19 cellular contexts compared by ENCODE assay signal in genomic region chr5:103369125-103370120, GRCh38.
A peak's percentile ranks its signal among the peaks of the same experiment; 100 is the strongest.
DNase-seq lines count a peak whose midpoint lies in the region; TF ChIP-seq lines count a peak whose summit lies in the region.
"Had no signal": no experiment of that assay in that cellular context is flagged by ENCODE, and none has a peak within 500 bp of the region (broad histone marks: within the 10 kb centered on the region; RNA-seq: fewer than 3 reads in every experiment).

No MANE protein-coding gene starts in this region.

- no peaks in the 10 kb centered on the region for H3K36me3 Mint-ChIP-seq in endodermal cell (ENCODE audit: low read depth)
- H3K36me3 Mint-ChIP-seq: CD4-positive, alpha-beta memory T cell had no signal

- in situ Hi-C loops in HAP-1 (cut with MboI; ENCODE audit: low sequenced_read_pairs): no loop called here

- intact Hi-C loops in thyroid gland (cut with DNase I) (no loop called here), tibial artery (cut with DNase I; ENCODE audit: low total_unique reads) (no loop called here)

- H3K4me3 ChIP-seq in HAP-1: no peak overlapping the region
- peak overlapping the region; percentile 57 for H3K4me3 ChIP-seq in endodermal cell (ENCODE audit: low read length)
- no peak overlapping the region for H3K4me3 ChIP-seq in thyroid gland (replicated peaks in 1 of 3)
- H3K4me3 ChIP-seq in tibial artery: no peak overlapping the region
- H3K4me3 ChIP-seq: BLaER1 treated with 17β-estradiol and CSF1 and Interleukin-3, amounts not matched to agents 10 nM and 100 nM had no signal

- peak overlapping the region; percentile 7 for H3K4me3 Mint-ChIP-seq in endodermal cell
- H3K4me3 Mint-ChIP-seq: CD4-positive, alpha-beta memory T cell; HFFc6 had no signal

- H3K27me3 ChIP-seq in HAP-1 (ENCODE audit: low read depth): no peaks in the 10 kb centered on the region
- H3K27me3 ChIP-seq in endodermal cell (ENCODE audit: control insufficient read depth, insufficient read depth, low read length, poor library complexity, severe bottlenecking): no peaks in the 10 kb centered on the region
- no peaks in the 10 kb centered on the region for H3K27me3 ChIP-seq in thyroid gland
- H3K27me3 ChIP-seq in tibial artery: no peaks in the 10 kb centered on the region
- H3K27me3 ChIP-seq: BLaER1 treated with 17β-estradiol and CSF1 and Interleukin-3, amounts not matched to agents 10 nM and 100 nM had no signal

- H3K4me1 ChIP-seq in HAP-1: peaks cover 6% of the 10 kb centered on the region; the same call in 1 of the 2 replicates
- peaks cover 13% of the 10 kb centered on the region for H3K4me1 ChIP-seq in endodermal cell (ENCODE audit: control insufficient read depth, insufficient read depth, low read length)
- peaks cover 0 to 13% of the 10 kb centered on the region in 2 donors for H3K4me1 ChIP-seq in thyroid gland
- no peaks in the 10 kb centered on the region for H3K4me1 ChIP-seq in tibial artery

- peak overlapping the region; percentile 9 for H3K27ac Mint-ChIP-seq in endodermal cell
- H3K27ac Mint-ChIP-seq: CD4-positive, alpha-beta memory T cell; HFFc6 had no signal

- H3K9me3 ChIP-seq in HAP-1 (no peaks in the 10 kb centered on the region), endodermal cell (ENCODE audit: control insufficient read depth, low read length) (no peaks in the 10 kb centered on the region), thyroid gland (no peaks in the 10 kb centered on the region), tibial artery (no peaks in the 10 kb centered on the region)

- TF ChIP-seq POLR2A in thyroid gland (IDR thresholded peaks at IDR 0.05): no peak

- WGBS in endodermal cell (ENCODE audit: insufficient coverage in 1 of 2, insufficient read length in 1 of 2), 2 experiments: 83 to 91% methylated on average over 1 to 2 of the region's 2 CpGs
- 32 to 59% methylated on average over 2 of the region's 2 CpGs for WGBS in thyroid gland, 2 donors

- H3K9me3 Mint-ChIP-seq in endodermal cell: no peaks in the 10 kb centered on the region
- H3K9me3 Mint-ChIP-seq: HFFc6 had no signal

- no peak overlapping the region for H3K9ac ChIP-seq in endodermal cell (ENCODE audit: extremely low read depth, low read length, poor library complexity, severe bottlenecking)
- H3K9ac ChIP-seq: BLaER1 treated with 17β-estradiol and CSF1 and Interleukin-3, amounts not matched to agents 10 nM and 100 nM had no signal

- peaks cover 49% of the 10 kb centered on the region for H3K4me1 Mint-ChIP-seq in endodermal cell
- H3K4me1 Mint-ChIP-seq: CD4-positive, alpha-beta memory T cell had no signal

- TF ChIP-seq CTCF in endodermal cell (conservative IDR thresholded peaks at IDR 0.05): no peak
- no peak for TF ChIP-seq CTCF in thyroid gland (IDR thresholded peaks at IDR 0.05)
- TF ChIP-seq CTCF in tibial artery (IDR thresholded peaks at IDR 0.05): no peak

- peaks cover 5% of the 10 kb centered on the region for H3K27me3 Mint-ChIP-seq in endodermal cell (ENCODE audit: insufficient read depth)

- H3K36me3 ChIP-seq in HAP-1 (replicated peaks) (no peaks in the 10 kb centered on the region), endodermal cell (ENCODE audit: control insufficient read depth, insufficient read depth, low read length) (no peaks in the 10 kb centered on the region), thyroid gland (no peaks in the 10 kb centered on the region), tibial artery (no peaks in the 10 kb centered on the region)
- H3K36me3 ChIP-seq: BLaER1 treated with 17β-estradiol and CSF1 and Interleukin-3, amounts not matched to agents 10 nM and 100 nM had no signal

- DNase-seq in HAP-1 (ENCODE audit: low spot score in 2 of 2): peak; percentile 36 to 78
- DNase-seq in NCI-H187 treated with DMSO at 0.1 percent for 48 hours (lab: John Stamatoyannopoulos, UW): peak; percentile 96
- no peak for DNase-seq in endodermal cell
- DNase-seq in thyroid gland: peak; percentile 43
- DNase-seq in NCI-H1436 (lab: John Stamatoyannopoulos, UW): no peak
- DNase-seq in ureter (ENCODE audit: low spot score): no peak
- no peak for DNase-seq in tibial artery
- DNase-seq: ACHN; CD4-positive, alpha-beta memory T cell; HFFc6; Karpas-422; NCI-H1930; NCI-H446 treated with DMSO at 0.1 percent for 48 hours; NCI-H526 treated with DMSO at 0.1 percent for 48 hours; PC-3; RPMI8226; SHP77; SW 1271 had no signal

- H3K27ac ChIP-seq in endodermal cell (ENCODE audit: low read depth, low read length) (no peak overlapping the region), thyroid gland (no peak overlapping the region), tibial artery (no peak overlapping the region)
- H3K27ac ChIP-seq: BLaER1 treated with 17β-estradiol and CSF1 and Interleukin-3, amounts not matched to agents 10 nM and 100 nM had no signal

Comparison
In these comparisons a context has a peak if more than half of its experiments do, and no peak if none do; other contexts are left out.
1. DNase-seq: peak in HAP-1 (2 of 2), NCI-H187 treated with DMSO at 0.1 percent for 48 hours (single experiment) and thyroid gland (2 of 2); none in endodermal cell (single experiment), NCI-H1436 (single experiment), ureter (single experiment) and tibial artery (0 of 2).